Comparison of ENCODE assay signal across 14 cellular contexts in genomic region chrX:48578661-48579128, GRCh38. TPM values are rescaled to one million over a fixed set of nuclear protein-coding genes. Genes with fewer than 3 reads are reported as not detected.
DNase-seq lines count a peak whose midpoint lies in the region; ATAC-seq, FAIRE-seq and TF ChIP-seq lines count a peak whose summit lies in the region.
"Had no signal": no experiment of that assay in that cellular context is flagged by ENCODE, and none has a peak within 500 bp of the region (broad histone marks: within the 10 kb centered on the region; RNA-seq: fewer than 3 reads in every experiment).

No MANE protein-coding gene starts in this region.

- peaks cover 63% of the 10 kb centered on the region for H3K36me3 Mint-ChIP-seq in CD4-positive, alpha-beta T cell (ENCODE audit: low read depth)

- H3K4me3 ChIP-seq in SK-N-MC, result no peak overlapping the region
- H3K4me3 ChIP-seq in esophagus squamous epithelium, result no peak overlapping the region

- TF ChIP-seq POLR2A in GM12891 (IDR thresholded peaks at IDR 0.05; ENCODE audit: low read depth, low read length) (peak; percentile 24), esophagus squamous epithelium (IDR thresholded peaks at IDR 0.05) (no peak)

- FAIRE-seq in GM12891 (lab: Jason Lieb, UNC), result peak; percentile 59
- FAIRE-seq: G401.6 had no signal

- H3K9me3 ChIP-seq in CD4-positive, alpha-beta T cell (ENCODE audit: control insufficient read depth, low read length), result no peaks in the 10 kb centered on the region
- H3K9me3 ChIP-seq in SK-N-MC (ENCODE audit: low read depth, low read length) (no peaks in the 10 kb centered on the region), esophagus squamous epithelium (no peaks in the 10 kb centered on the region)

- no peak overlapping the region for H3K9ac ChIP-seq in SK-N-MC (ENCODE audit: insufficient read length)

- DNase-seq in CD4-positive, alpha-beta T cell, result no peak
- DNase-seq in GM12891 (ENCODE audit: insufficient read length, low spot score) (no peak), SK-N-MC (ENCODE audit: low read depth, low spot score) (no peak), esophagus squamous epithelium (lab: John Stamatoyannopoulos, UW) (no peak), sciatic nerve (ENCODE audit: low spot score) (no peak), NOMO-1 treated with dmso at 0.1 percent for 144 hours (lab: John Stamatoyannopoulos, UW; ENCODE audit: unreplicated experiment) (no peak), NCI-H1694 treated with DMSO at 0.1 percent for 48 hours (lab: John Stamatoyannopoulos, UW) (no peak)
- DNase-seq: activated T-cell treated with anti-CD3 and anti-CD28 coated beads, Interleukin-2, amount 50 U/mL, for 4 hours; CD8-positive, alpha-beta memory T cell; NCI-H1105; NCI-H2227 treated with DMSO at 0.1 percent for 48 hours; stimulated activated CD4-positive, alpha-beta T cell treated with anti-CD3 and anti-CD28 coated beads, Interleukin-2, amount 100 ng/mL, for 48 hours had no signal

- H3K27ac Mint-ChIP-seq in CD4-positive, alpha-beta T cell, result peak overlapping the region; percentile 45

- POLR2A ChIA-PET in CD4-positive, alpha-beta T cell (lab: Charles Lee), result interaction anchor here (0.6 to 0.7 kb wide), 2 partner anchors 48 to 363 kb away, joined by 3 to 5 read pairs; no protein-coding TSS in a partner anchor

- no peak overlapping the region for H3K4me3 Mint-ChIP-seq in CD4-positive, alpha-beta T cell
- H3K4me3 Mint-ChIP-seq: activated T-cell treated with anti-CD3 and anti-CD28 coated beads, Interleukin-2, amount 50 U/mL, for 4 hours had no signal

- H3K4me1 ChIP-seq in esophagus squamous epithelium, result peaks cover 3 to 54% (median 11%) of the 10 kb centered on the region in 3 donors

- intact Hi-C loops in CD4-positive, alpha-beta T cell (cut with DNase I, micrococcal nuclease), result loop anchor here in 1 of 2 experiments (10.0 kb wide), 1 partner anchor 104 kb away; the partner anchor contains the start of genes FTSJ1 and SLC38A5
- intact Hi-C loops in esophagus squamous epithelium (cut with DNase I), result no loop called here
- intact Hi-C loops in sciatic nerve (cut with DNase I), result no loop called here

- H3K4me1 Mint-ChIP-seq in CD4-positive, alpha-beta T cell (ENCODE audit: low read depth), result peaks cover 29% of the 10 kb centered on the region

- no peaks in the 10 kb centered on the region for H3K27me3 ChIP-seq in CD4-positive, alpha-beta T cell (ENCODE audit: control insufficient read depth, insufficient read depth, low read length)
- no peaks in the 10 kb centered on the region for H3K27me3 ChIP-seq in esophagus squamous epithelium

- H3K36me3 ChIP-seq in SK-N-MC (ENCODE audit: insufficient read depth, low read length) (peaks cover 49% of the 10 kb centered on the region), esophagus squamous epithelium (peaks cover 0 to 47% (median 12%) of the 10 kb centered on the region in 3 donors)

- ATAC-seq in CD4-positive, alpha-beta T cell (ENCODE audit: poor library complexity), result no peak
- ATAC-seq in sciatic nerve (no peak), GM19324 (IDR thresholded peaks at IDR 0.05; ENCODE audit: low FRiP score, unreplicated experiment) (no peak)
- ATAC-seq: activated T-cell treated with anti-CD3 and anti-CD28 coated beads, Interleukin-2, amount 50 U/mL, for 4 hours had no signal

- 25 to 44% methylated on average over 1 to 2 of the region's 2 CpGs for WGBS in esophagus squamous epithelium, 2 donors

- no peak overlapping the region for H3K27ac ChIP-seq in CD4-positive, alpha-beta T cell (ENCODE audit: low read depth, low read length)
- H3K27ac ChIP-seq in SK-N-MC (0 out of 2 replicates have a peak overlapping the region, but pooled peaks have one; percentile 21), esophagus squamous epithelium (peak overlapping the region; percentile 38 to 64 (median 50))

- no peaks in the 10 kb centered on the region for H3K9me3 Mint-ChIP-seq in CD4-positive, alpha-beta T cell
- H3K9me3 Mint-ChIP-seq: activated T-cell treated with anti-CD3 and anti-CD28 coated beads, Interleukin-2, amount 50 U/mL, for 4 hours had no signal

- CTCF ChIA-PET in CD4-positive, alpha-beta T cell (lab: Charles Lee), result no interaction called here

- H3K27me3 Mint-ChIP-seq in CD4-positive, alpha-beta T cell, result no peaks in the 10 kb centered on the region

- no peak for TF ChIP-seq CTCF in CD4-positive, alpha-beta T cell (IDR thresholded peaks at IDR 0.05)
- TF ChIP-seq CTCF in esophagus squamous epithelium (IDR thresholded peaks at IDR 0.05), result no peak

TF ChIP-seq in GM12891, 5 proteins besides CTCF, POLR2A, EP300 and RAD21:
- TF ChIP-seq POLR2AphosphoS5 (IDR thresholded peaks at IDR 0.05; ENCODE audit: low read depth, low read length), result peak; percentile 49; the same call in 1 of the 2 replicates
- no peak for TF ChIP-seq POU2F2 (IDR thresholded peaks at IDR 0.05; ENCODE audit: low read depth, low read length)

RNA-seq across cellular contexts. Expression of gene RBM3, which starts 4.4 kb away (rescaled TPM):
- total RNA-seq in CD4-positive, alpha-beta T cell, result 100 to 1,000 TPM; 351 to 377 TPM
- polyA plus RNA-seq in GM12891 (2012; ENCODE audit: low read depth, missing spikeins), result 247 TPM
- total RNA-seq in esophagus squamous epithelium, result 100 to 1,000 TPM; 110 to 220 (median 214) TPM
- total RNA-seq in sciatic nerve, result 150 TPM

RNA-seq across cellular contexts. Expression of gene WDR13, which starts 18.6 kb away (rescaled TPM):
- 10 to 100 TPM; 37.9 to 43.4 TPM for total RNA-seq in CD4-positive, alpha-beta T cell
- 55.1 TPM for polyA plus RNA-seq in GM12891 (2012; ENCODE audit: low read depth, missing spikeins)
- total RNA-seq in esophagus squamous epithelium (10 to 100 TPM; 50.5 to 86.6 (median 68.5) TPM), sciatic nerve (124 TPM)

RNA-seq across cellular contexts. Expression of gene TBC1D25, which starts 39.2 kb away (rescaled TPM):
- total RNA-seq in CD4-positive, alpha-beta T cell, result 10 to 100 TPM; 26.7 to 30.5 TPM
- polyA plus RNA-seq in GM12891 (2012; ENCODE audit: low read depth, missing spikeins), result 11.4 TPM
- 10 to 100 TPM in 1 of 4 donors, 1 to 10 TPM in 3; 5.5 to 11.7 (median 8.5) TPM for total RNA-seq in esophagus squamous epithelium
- total RNA-seq in sciatic nerve, result 15.3 TPM

RNA-seq across cellular contexts. Expression of gene EBP, which starts 57.1 kb away (rescaled TPM):
- 10 to 100 TPM; 38.1 to 41.1 TPM for total RNA-seq in CD4-positive, alpha-beta T cell
- polyA plus RNA-seq in GM12891 (2012; ENCODE audit: low read depth, missing spikeins), result 95.9 TPM
- 100 to 1,000 TPM in 1 of 4 donors, 10 to 100 TPM in 3; 60.8 to 119 (median 87.1) TPM for total RNA-seq in esophagus squamous epithelium
- total RNA-seq in sciatic nerve, result 16.9 TPM
